In genomic region chr12:120529641-120530314, GRCh38 we compare ENCODE assay signal across 8 cellular contexts. TPM values are rescaled to one million over a fixed set of nuclear protein-coding genes. Genes with fewer than 3 reads are reported as not detected.
DNase-seq lines count a peak whose midpoint lies in the region; ATAC-seq and TF ChIP-seq lines count a peak whose summit lies in the region.

No MANE protein-coding gene starts in this region.

- H3K36me3 ChIP-seq in OCI-LY1 (ENCODE audit: insufficient read depth, low read length) (no peaks in the 10 kb centered on the region), colonic mucosa (no peaks in the 10 kb centered on the region), upper lobe of right lung (no peaks in the 10 kb centered on the region)

- H3K4me3 ChIP-seq in HFF-Myc (replicated peaks; ENCODE audit: low read depth, low read length) (peak overlapping the region; percentile 93), OCI-LY1 (ENCODE audit: low read depth, low read length, poor library complexity, severe bottlenecking) (peak overlapping the region; percentile 93), colonic mucosa (peak overlapping the region; percentile 59), upper lobe of right lung (peak overlapping the region; percentile 83)

- no peaks in the 10 kb centered on the region for H3K9me2 ChIP-seq in OCI-LY1 (ENCODE audit: low read depth, low read length)

- H3K79me2 ChIP-seq in OCI-LY1 (ENCODE audit: insufficient read depth, low read length): no peaks in the 10 kb centered on the region

- H3K27ac ChIP-seq in OCI-LY1 (ENCODE audit: low read depth, low read length, poor library complexity, severe bottlenecking): peak overlapping the region; percentile 81
- H3K27ac ChIP-seq in colonic mucosa: peak overlapping the region; percentile 75
- peak overlapping the region; percentile 97 for H3K27ac ChIP-seq in upper lobe of right lung

- H4K20me1 ChIP-seq in OCI-LY1 (ENCODE audit: insufficient read depth, low read length): no peaks in the 10 kb centered on the region

- H3K9ac ChIP-seq in OCI-LY1 (ENCODE audit: low read length) (peak overlapping the region; percentile 88), colonic mucosa (ENCODE audit: low read depth in 2 of 2, low read length in 2 of 2) (peak overlapping the region; percentile 84 to 90)

- no peaks in the 10 kb centered on the region for H3K9me3 ChIP-seq in OCI-LY1 (ENCODE audit: low read length)
- no peaks in the 10 kb centered on the region for H3K9me3 ChIP-seq in colonic mucosa
- H3K9me3 ChIP-seq in upper lobe of right lung: no peaks in the 10 kb centered on the region

- H3K4me1 ChIP-seq in OCI-LY1 (ENCODE audit: insufficient read depth, low read length, severe bottlenecking): peaks cover 29% of the 10 kb centered on the region
- no peaks in the 10 kb centered on the region for H3K4me1 ChIP-seq in colonic mucosa
- H3K4me1 ChIP-seq in upper lobe of right lung: peaks cover 14% of the 10 kb centered on the region

- H3F3A ChIP-seq in OCI-LY1 (ENCODE audit: insufficient read depth, low read length): 0 out of 2 replicates have a peak, but pooled peaks cover 10% of the 10 kb centered on the region

- DNase-seq in CD1c-positive myeloid dendritic cell (ENCODE audit: extremely low spot score) (peak; percentile 77), HFF-Myc (ENCODE audit: extremely low read depth, low read depth) (no peak), colonic mucosa (peak; percentile 50), lung microvascular endothelial cell (ENCODE audit: low read depth in 2 of 2) (peak; percentile 68 to 72), upper lobe of right lung (no peak), occipital lobe (lab: John Stamatoyannopoulos, UW) (no peak)

- intact Hi-C loops in colonic mucosa (cut with DNase I) (no loop called here), upper lobe of right lung (cut with DNase I) (no loop called here)

- ATAC-seq in upper lobe of right lung (peak; percentile 43), HG03432 (IDR thresholded peaks at IDR 0.05; ENCODE audit: unreplicated experiment) (no peak)

- peak overlapping the region; percentile 99 for H2AFZ ChIP-seq in OCI-LY1 (ENCODE audit: low read length)

- TF ChIP-seq CTCF in HFF-Myc (IDR thresholded peaks at IDR 0.05; ENCODE audit: low read depth, low read length, missing control alignments): no peak
- no peak for TF ChIP-seq CTCF in OCI-LY1 (IDR thresholded peaks at IDR 0.05; ENCODE audit: low read length)
- TF ChIP-seq CTCF in colonic mucosa (IDR thresholded peaks at IDR 0.05): no peak
- TF ChIP-seq CTCF in upper lobe of right lung (IDR thresholded peaks at IDR 0.05): no peak

- peak overlapping the region; percentile 100 for H3K4me2 ChIP-seq in OCI-LY1 (ENCODE audit: low read length)

- H3K27me3 ChIP-seq in OCI-LY1 (ENCODE audit: insufficient read depth, low read length) (no peaks in the 10 kb centered on the region), colonic mucosa (no peaks in the 10 kb centered on the region), upper lobe of right lung (no peaks in the 10 kb centered on the region)

RNA-seq across cellular contexts. Expression of gene COQ5, which starts 0.8 kb away (rescaled TPM):
- 10 to 100 TPM; 35.8 to 46.6 TPM for total RNA-seq in colonic mucosa
- total RNA-seq in lung microvascular endothelial cell: 19.0 and 21.8 TPM in 2 replicates
- 19.6 TPM for total RNA-seq in upper lobe of right lung
- total RNA-seq in occipital lobe: 20.6 TPM

RNA-seq across cellular contexts. Expression of gene RNF10, which starts 4.4 kb away (rescaled TPM):
- 100 to 1,000 TPM; 199 to 226 TPM for total RNA-seq in colonic mucosa
- total RNA-seq in lung microvascular endothelial cell: 90.2 and 127 TPM in 2 replicates
- 190 TPM for total RNA-seq in upper lobe of right lung
- 77.7 TPM for total RNA-seq in occipital lobe

RNA-seq across cellular contexts. Expression of gene DYNLL1, which starts 33.9 kb away (rescaled TPM):
- total RNA-seq in colonic mucosa: 100 to 1,000 TPM; 359 to 463 TPM
- total RNA-seq in lung microvascular endothelial cell: 189 and 344 TPM in 2 replicates
- 242 TPM for total RNA-seq in upper lobe of right lung
- total RNA-seq in occipital lobe: 252 TPM

RNA-seq across cellular contexts. Expression of gene POP5, which starts 51.4 kb away (rescaled TPM):
- 10 to 100 TPM; 22.8 to 77.7 TPM for total RNA-seq in colonic mucosa
- 19.8 and 23.6 TPM in 2 replicates for total RNA-seq in lung microvascular endothelial cell
- total RNA-seq in upper lobe of right lung: 41.1 TPM
- 34.6 TPM for total RNA-seq in occipital lobe

Comparison
In these comparisons a context has a peak if more than half of its experiments do, and no peak if none do; other contexts are left out.
1. DNase-seq: peak in CD1c-positive myeloid dendritic cell (single experiment), colonic mucosa (single experiment) and lung microvascular endothelial cell (2 of 2); none in HFF-Myc (single experiment), upper lobe of right lung (single experiment) and occipital lobe (single experiment).
2. Peak in every context shown above with its lines, with median percentiles within 50 percentile points of each other: H3K4me3 ChIP-seq and H3K27ac ChIP-seq.